In the genomic region with DNA sequence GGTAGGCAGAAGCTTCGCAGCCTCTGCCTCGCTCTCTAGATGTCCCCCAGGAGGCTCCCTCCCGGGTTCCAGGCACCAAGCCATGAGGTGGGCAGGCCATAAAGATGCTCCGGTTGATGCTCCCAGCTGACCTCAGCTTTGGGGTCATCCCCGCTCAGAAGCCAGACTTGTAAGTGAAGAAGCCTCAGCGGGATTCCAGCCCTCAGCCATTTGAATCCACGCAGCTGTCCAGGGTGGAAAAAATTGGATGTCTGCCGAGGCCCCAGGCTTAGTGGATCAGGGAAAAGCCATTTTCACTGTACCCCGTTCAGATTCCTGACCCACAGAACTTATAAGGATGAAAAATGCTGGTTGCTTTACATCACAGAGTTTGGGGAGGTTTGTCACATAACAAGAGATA, we compare ENCODE assay signal across 30 cellular contexts. TPM values are rescaled to one million over a fixed set of nuclear protein-coding genes. Genes with fewer than 3 reads are reported as not detected.
"Had no signal": no experiment of that assay in that cellular context is flagged by ENCODE, and none has a peak within 500 bp of the region (broad histone marks: within the 10 kb centered on the region; RNA-seq: fewer than 3 reads in every experiment).

No MANE protein-coding gene starts in this region.

- H3K27ac Mint-ChIP-seq: activated B cell treated with CpG ODN at 0.5 μM for 24 hours; activated CD4-positive, alpha-beta memory T cell treated with anti-CD3 and anti-CD28 coated beads, Interleukin-2, amount 10 ng/mL, durations not matched to agents 7 days and 5 days; activated naive CD8-positive, alpha-beta T cell treated with anti-CD3 and anti-CD28 coated beads, Interleukin-2, amount 10 ng/mL, durations not matched to agents 7 days and 5 days; activated T-helper 17 cell treated with anti-CD3 and anti-CD28 coated beads, Interleukin-2, amount 50 U/mL, for 72 hours; IgD-negative memory B cell; T-helper 17 cell had no signal

- H3K36me3 Mint-ChIP-seq: activated naive CD8-positive, alpha-beta T cell treated with anti-CD3 and anti-CD28 coated beads, Interleukin-2, amount 10 ng/mL, durations not matched to agents 7 days and 5 days had no signal

- ATAC-seq: activated T-helper 17 cell treated with anti-CD3 and anti-CD28 coated beads, Interleukin-2, amount 50 U/mL, for 72 hours; PC-3; T-helper 17 cell had no signal

- H3K4me3 Mint-ChIP-seq: activated B cell treated with CpG ODN at 0.5 μM for 24 hours; activated CD4-positive, alpha-beta memory T cell treated with anti-CD3 and anti-CD28 coated beads, Interleukin-2, amount 10 ng/mL, durations not matched to agents 7 days and 5 days; activated naive CD8-positive, alpha-beta T cell treated with anti-CD3 and anti-CD28 coated beads, Interleukin-2, amount 10 ng/mL, durations not matched to agents 7 days and 5 days; activated T-helper 17 cell treated with anti-CD3 and anti-CD28 coated beads, Interleukin-2, amount 50 U/mL, for 72 hours; IgD-negative memory B cell; T-helper 17 cell had no signal

- DNase-seq: activated B cell treated with CpG ODN at 0.5 μM for 24 hours; activated CD4-positive, alpha-beta memory T cell treated with anti-CD3 and anti-CD28 coated beads, Interleukin-2, amount 10 ng/mL, durations not matched to agents 7 days and 5 days; activated CD4-positive, alpha-beta T cell treated with anti-CD3 and anti-CD28 coated beads, Interleukin-2, amount 50 U/mL, for 1 hour; activated gamma-delta T cell treated with Interleukin-2 at 50 U/mL for 16 hours; activated naive CD4-positive, alpha-beta T cell treated with anti-CD3 and anti-CD28 coated beads, Interleukin-2, amount 50 U/mL, for 16 hours; activated naive CD8-positive, alpha-beta T cell treated with anti-CD3 and anti-CD28 coated beads, Interleukin-2, amount 10 ng/mL, durations not matched to agents 7 days and 5 days; activated T-cell treated with anti-CD3 and anti-CD28 coated beads for 4 hours; activated T-cell treated with anti-CD3 and anti-CD28 coated beads, Interleukin-2, amount 50 U/mL, for 48 hours; adrenal gland; anterior cingulate cortex; KG1; NCI-H1092; NCI-H1417; NCI-H1694; NCI-H2029; NCI-H2107; NCI-H2171 treated with DMSO at 0.1 percent for 48 hours; NCI-H226; NCI-H526; NCI-H774; PC-3; SHP77 treated with DMSO at 0.1 percent for 48 hours; T-helper 17 cell; T-helper 9 cell had no signal

- H3K4me1 Mint-ChIP-seq: activated B cell treated with CpG ODN at 0.5 μM for 24 hours; activated T-helper 17 cell treated with anti-CD3 and anti-CD28 coated beads, Interleukin-2, amount 50 U/mL, for 72 hours; IgD-negative memory B cell; T-helper 17 cell had no signal

RNA-seq across cellular contexts. Expression of a gene that starts 49.1 kb away (rescaled TPM):
- total RNA-seq: activated B cell treated with CpG ODN at 0.5 μM for 24 hours; activated CD4-positive, alpha-beta memory T cell treated with anti-CD3 and anti-CD28 coated beads, Interleukin-2, amount 10 ng/mL, durations not matched to agents 7 days and 5 days; activated CD8-positive, alpha-beta memory T cell treated with anti-CD3 and anti-CD28 coated beads for 36 hours; activated naive CD8-positive, alpha-beta T cell treated with anti-CD3 and anti-CD28 coated beads, Interleukin-2, amount 10 ng/mL, durations not matched to agents 7 days and 5 days; activated T-helper 17 cell treated with anti-CD3 and anti-CD28 coated beads, Interleukin-2, amount 50 U/mL, for 72 hours; adrenal gland; breast epithelium; MCF 10A; NCI-H460; PC-3; T-helper 17 cell had no signal
